In the genomic region with DNA sequence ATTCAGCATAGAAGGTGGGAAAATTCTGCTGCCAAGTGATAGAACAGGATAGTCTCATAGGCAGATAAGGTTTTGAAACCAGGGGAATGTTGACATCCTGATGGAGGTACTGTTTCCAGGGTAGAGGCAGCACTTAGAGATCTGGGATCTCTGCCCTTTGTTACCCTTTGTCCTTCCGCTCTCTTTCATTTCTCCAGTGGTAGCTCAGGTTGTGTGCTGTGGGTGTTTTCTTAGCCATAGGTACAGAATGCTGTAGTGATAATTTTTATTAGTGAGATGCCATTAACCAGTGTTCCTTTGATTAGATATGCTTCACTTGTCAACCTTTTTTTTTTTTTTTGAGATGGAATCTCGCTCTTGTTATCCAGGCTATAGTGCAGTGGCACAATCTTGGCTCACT, we compare ENCODE assay signal across 25 cellular contexts.
"Had no signal": no experiment of that assay in that cellular context is flagged by ENCODE, and none has a peak within 500 bp of the region (broad histone marks: within the 10 kb centered on the region; RNA-seq: fewer than 3 reads in every experiment).

No MANE protein-coding gene starts in this region.

- H3K36me3 ChIP-seq: neural progenitor cell, neutrophil, right atrium auricular region, right lobe of liver, thoracic aorta had no signal

- H3K4me1 ChIP-seq: left lung, lower lobe of right lung, neural progenitor cell, right atrium auricular region, right lobe of liver, tibial artery, upper lobe of right lung had no signal

- H3K4me3 ChIP-seq: left lung, lower lobe of right lung, neural progenitor cell, right atrium auricular region, right lobe of liver, stomach, thoracic aorta, tibial artery, upper lobe of right lung had no signal

- DNase-seq: hippocampal formation; kidney glomerular epithelial cell; left colon; left lung; lower lobe of right lung; mammary epithelial cell; mesenchymal stem cell; naive thymus-derived CD8-positive, alpha-beta T cell; nephron progenitor cell; occipital lobe; right lobe of liver; stimulated activated CD4-positive, alpha-beta T cell treated with anti-CD3 and anti-CD28 coated beads, Interleukin-12 subunit alpha, Interleukin-12 subunit beta, amount 100 ng/mL, for 4 hours; stimulated activated CD4-positive, alpha-beta T cell treated with anti-CD3 and anti-CD28 coated beads, Interleukin-15, amount 100 ng/mL, for 24 hours; stimulated activated CD4-positive, alpha-beta T cell treated with anti-CD3 and anti-CD28 coated beads, Interleukin-2, amount 100 ng/mL, for 24 hours; stimulated activated CD4-positive, alpha-beta T cell treated with anti-CD3 and anti-CD28 coated beads, Interleukin-4, amount 100 ng/mL, for 1 hour; stimulated activated naive B cell treated with anti-CD40 and anti-IgM and Interleukin-4, amounts not matched to agents 10 μg/mL and 1 μg/mL and 100 μg/mL, for 72 hours; stimulated activated naive CD8-positive, alpha-beta T cell treated with anti-CD3 and anti-CD28 coated beads, Interleukin-15, Interleukin-2, amounts not matched to agents 100 U/mL and 50 U/mL, for 24 hours; stomach; tibial artery; trophoblast cell; upper lobe of right lung had no signal

- H2AFZ ChIP-seq: neural progenitor cell had no signal

- H3K4me2 ChIP-seq: neural progenitor cell had no signal

- ATAC-seq: left colon; left lung; lower lobe of right lung; naive thymus-derived CD8-positive, alpha-beta T cell; right lobe of liver; stimulated activated naive B cell treated with anti-CD40 and anti-IgM and Interleukin-4, amounts not matched to agents 10 μg/mL and 1 μg/mL and 100 μg/mL, for 72 hours; stimulated activated naive CD8-positive, alpha-beta T cell treated with anti-CD3 and anti-CD28 coated beads, Interleukin-15, Interleukin-2, amounts not matched to agents 100 U/mL and 50 U/mL, for 24 hours; upper lobe of right lung had no signal

- H3K9me3 ChIP-seq: left lung, lower lobe of right lung, neutrophil, right atrium auricular region, right lobe of liver, stomach, thoracic aorta, tibial artery, upper lobe of right lung had no signal

- H3K27me3 ChIP-seq: left lung, neural progenitor cell, neutrophil, right atrium auricular region, right lobe of liver, stomach, tibial artery, upper lobe of right lung had no signal

- H3K9ac ChIP-seq: neural progenitor cell had no signal

- H3K27ac ChIP-seq: left lung, lower lobe of right lung, neural progenitor cell, neutrophil, right atrium auricular region, right lobe of liver, stomach, thoracic aorta, tibial artery, upper lobe of right lung had no signal
